ENCODE assay signal across 26 cellular contexts in genomic region chr4:33400504-33400903, GRCh38.
"Had no signal": no experiment of that assay in that cellular context is flagged by ENCODE, and none has a peak within 500 bp of the region (broad histone marks: within the 10 kb centered on the region; RNA-seq: fewer than 3 reads in every experiment).

No MANE protein-coding gene starts in this region.

- H3K9me3 ChIP-seq: breast epithelium, colonic mucosa, esophagus squamous epithelium, gastroesophageal sphincter had no signal

- H3K27ac ChIP-seq: ascending aorta, breast epithelium, cardiac muscle cell, colonic mucosa, epithelial cell of prostate, esophagus squamous epithelium, gastroesophageal sphincter had no signal

- DNase-seq: activated CD4-positive, alpha-beta memory T cell treated with anti-CD3 and anti-CD28 coated beads for 36 hours; activated CD4-positive, alpha-beta T cell treated with anti-CD3 and anti-CD28 coated beads for 36 hours; activated CD4-positive, alpha-beta T cell treated with anti-CD3 and anti-CD28 coated beads, Interleukin-2, amount 10 ng/mL, durations not matched to agents 24 days and 14 days; activated CD4-positive, CD25-positive, alpha-beta regulatory T cell; activated CD4-positive, CD25-positive, alpha-beta regulatory T cell treated with anti-CD3 and anti-CD28 coated beads, Interleukin-2, amount 50 U/mL, for 72 hours; activated CD8-positive, alpha-beta memory T cell treated with anti-CD3 and anti-CD28 coated beads, Interleukin-2, amount 50 U/mL, for 48 hours; activated gamma-delta T cell; activated naive CD4-positive, alpha-beta T cell; activated naive CD4-positive, alpha-beta T cell treated with anti-CD3 and anti-CD28 coated beads, Interleukin-2, amount 10 ng/mL, durations not matched to agents 7 days and 5 days; activated naive CD8-positive, alpha-beta T cell treated with anti-CD3 and anti-CD28 coated beads, Interleukin-2, amount 10 ng/mL, durations not matched to agents 7 days and 5 days; activated T-cell treated with anti-CD3 and anti-CD28 coated beads for 4 hours; activated T-cell treated with anti-CD3 and anti-CD28 coated beads, Interleukin-2, amount 50 U/mL, for 24 hours; activated T-cell treated with anti-CD3 and anti-CD28 coated beads, Interleukin-2, amount 50 U/mL, for 72 hours; central memory CD4-positive, alpha-beta T cell; cerebellar nuclear complex; colonic mucosa; effector CD8-positive, alpha-beta T cell; esophagus squamous epithelium; foreskin melanocyte; T-helper 2 cell had no signal

- H3K27me3 ChIP-seq: ascending aorta, breast epithelium, cardiac muscle cell, colonic mucosa, esophagus squamous epithelium, gastroesophageal sphincter had no signal

- ATAC-seq: activated CD4-positive, alpha-beta T cell treated with anti-CD3 and anti-CD28 coated beads for 36 hours; activated naive CD4-positive, alpha-beta T cell treated with anti-CD3 and anti-CD28 coated beads, Interleukin-2, amount 50 U/mL, for 72 hours; activated T-cell treated with anti-CD3 and anti-CD28 coated beads, Interleukin-2, amount 50 U/mL, for 72 hours; gastroesophageal sphincter had no signal

- H3K36me3 ChIP-seq: ascending aorta, breast epithelium, cardiac muscle cell, colonic mucosa, esophagus squamous epithelium, gastroesophageal sphincter had no signal

- H3K4me3 ChIP-seq: ascending aorta, breast epithelium, cardiac muscle cell, colonic mucosa, esophagus squamous epithelium, gastroesophageal sphincter had no signal

- H3K4me1 ChIP-seq: ascending aorta, breast epithelium, colonic mucosa, esophagus squamous epithelium, gastroesophageal sphincter had no signal
